In genomic region chr9:130352586-130353285, GRCh38 we compare ENCODE assay signal across 12 cellular contexts.
"Had no signal": no experiment of that assay in that cellular context is flagged by ENCODE, and none has a peak within 500 bp of the region (broad histone marks: within the 10 kb centered on the region; RNA-seq: fewer than 3 reads in every experiment).

No MANE protein-coding gene starts in this region.

- H3K9me3 ChIP-seq: right atrium auricular region, thoracic aorta had no signal

- DNase-seq: activated CD4-positive, alpha-beta T cell treated with anti-CD3 and anti-CD28 coated beads for 1 hour; activated CD4-positive, alpha-beta T cell treated with anti-CD3 and anti-CD28 coated beads, Interleukin-2, amount 50 U/mL, for 48 hours; activated naive CD4-positive, alpha-beta T cell treated with Interleukin-2 at 50 U/mL for 16 hours; anterior cingulate cortex; erythroblast; hypothalamus; kidney glomerular epithelial cell; mesendoderm; nephron progenitor cell had no signal

- H3K4me1 ChIP-seq: right atrium auricular region had no signal

- H3K27ac ChIP-seq: right atrium auricular region, thoracic aorta had no signal

- H3K36me3 ChIP-seq: right atrium auricular region, thoracic aorta had no signal

- H3K4me3 ChIP-seq: right atrium auricular region, skin epidermis, thoracic aorta had no signal

- H3K27me3 ChIP-seq: right atrium auricular region had no signal
